8 cellular contexts compared by ENCODE assay signal in the genomic region with DNA sequence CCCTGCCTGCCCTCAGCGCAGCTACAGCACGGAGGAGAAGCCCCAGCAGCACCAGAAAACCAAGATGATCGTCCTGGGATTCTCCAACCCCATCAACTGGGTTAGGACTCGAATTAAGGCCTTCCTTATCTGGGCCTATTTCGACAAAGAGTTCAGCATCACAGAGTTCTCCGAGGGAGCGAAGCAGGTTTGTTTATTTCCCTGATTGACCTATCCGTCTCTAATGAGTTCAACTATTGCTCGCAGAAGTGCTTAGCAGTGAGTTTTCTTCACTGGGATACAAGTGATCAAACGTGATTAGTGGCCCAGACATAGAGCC. TPM values are rescaled to one million over a fixed set of nuclear protein-coding genes. Genes with fewer than 3 reads are reported as not detected.
DNase-seq lines count a peak whose midpoint lies in the region; ATAC-seq, FAIRE-seq and TF ChIP-seq lines count a peak whose summit lies in the region.

No MANE protein-coding gene starts in this region.

- peak; percentile 18 for FAIRE-seq in GM19239 (lab: Jason Lieb, UNC)

- no peaks in the 10 kb centered on the region for H3K9me3 Mint-ChIP-seq in progenitor cell of endocrine pancreas (ENCODE audit: low read depth)

- no peaks in the 10 kb centered on the region for H4K20me1 ChIP-seq in OCI-LY1 (ENCODE audit: insufficient read depth, low read length)

- H3K4me3 Mint-ChIP-seq in progenitor cell of endocrine pancreas (ENCODE audit: low read depth) = peak overlapping the region; percentile 94

- peak overlapping the region; percentile 67 for H3K27ac ChIP-seq in OCI-LY1 (ENCODE audit: low read depth, low read length, poor library complexity, severe bottlenecking)

- DNase-seq in GM19239 (ENCODE audit: insufficient read length, low spot score) (no peak), epithelial cell of proximal tubule (ENCODE audit: low read depth) (no peak), progenitor cell of endocrine pancreas (ENCODE audit: low spot score, unreplicated experiment) (no peak)

- H3K4me1 Mint-ChIP-seq in progenitor cell of endocrine pancreas (ENCODE audit: low read depth) = peaks cover 25% of the 10 kb centered on the region

- peak overlapping the region; percentile 99 for H3K27ac Mint-ChIP-seq in progenitor cell of endocrine pancreas

- peaks cover 29% of the 10 kb centered on the region for H3K36me3 ChIP-seq in OCI-LY1 (ENCODE audit: insufficient read depth, low read length)

- H3K27me3 Mint-ChIP-seq in progenitor cell of endocrine pancreas = no peaks in the 10 kb centered on the region

- peaks cover 5% of the 10 kb centered on the region for H3K36me3 Mint-ChIP-seq in progenitor cell of endocrine pancreas (ENCODE audit: insufficient read depth)

- peaks cover 41% of the 10 kb centered on the region for H3K4me1 ChIP-seq in OCI-LY1 (ENCODE audit: insufficient read depth, low read length, severe bottlenecking)

- no peaks in the 10 kb centered on the region for H3K9me2 ChIP-seq in OCI-LY1 (ENCODE audit: low read depth, low read length)

- no peaks in the 10 kb centered on the region for H3K27me3 ChIP-seq in OCI-LY1 (ENCODE audit: insufficient read depth, low read length)

- H2AFZ ChIP-seq in OCI-LY1 (ENCODE audit: low read length) = peak overlapping the region; percentile 35; the same call in 1 of the 2 replicates

- ATAC-seq in GM21515 (IDR thresholded peaks at IDR 0.05; ENCODE audit: unreplicated experiment) (no peak), HG03095 (IDR thresholded peaks at IDR 0.05; ENCODE audit: unreplicated experiment) (no peak), GM19463 (IDR thresholded peaks at IDR 0.05; ENCODE audit: unreplicated experiment) (no peak), GM18858 (IDR thresholded peaks at IDR 0.05; ENCODE audit: unreplicated experiment) (no peak)

- peak overlapping the region; percentile 96 for H3K4me2 ChIP-seq in OCI-LY1 (ENCODE audit: low read length)

- H3K4me3 ChIP-seq in OCI-LY1 (ENCODE audit: low read depth, low read length, poor library complexity, severe bottlenecking) (peak overlapping the region; percentile 99), epithelial cell of proximal tubule (ENCODE audit: low read depth, low read length) (peak overlapping the region; percentile 91)

- H3K79me2 ChIP-seq in OCI-LY1 (ENCODE audit: insufficient read depth, low read length) = peaks cover 40% of the 10 kb centered on the region

- H3K9ac ChIP-seq in OCI-LY1 (ENCODE audit: low read length) = peak overlapping the region; percentile 90

- H3K9me3 ChIP-seq in OCI-LY1 (ENCODE audit: low read length) = no peaks in the 10 kb centered on the region

- TF ChIP-seq CTCF in OCI-LY1 (IDR thresholded peaks at IDR 0.05; ENCODE audit: low read length) (no peak), epithelial cell of proximal tubule (conservative IDR thresholded peaks at IDR 0.05; ENCODE audit: low read depth, low read length) (no peak), progenitor cell of endocrine pancreas (IDR thresholded peaks at IDR 0.05; ENCODE audit: unreplicated experiment) (no peak)

- no peaks in the 10 kb centered on the region for H3F3A ChIP-seq in OCI-LY1 (ENCODE audit: insufficient read depth, low read length)

RNA-seq across cellular contexts. Expression of gene MAIP1, which starts 0.6 kb away (rescaled TPM):
- total RNA-seq in epithelial cell of proximal tubule (25.4 and 37.5 TPM in 2 replicates), progenitor cell of endocrine pancreas (18.8 and 20.4 TPM in 2 replicates)

RNA-seq across cellular contexts. Expression of gene TYW5, which starts 0.7 kb away (rescaled TPM):
- 6.0 and 7.3 TPM in 2 replicates for total RNA-seq in epithelial cell of proximal tubule
- total RNA-seq in progenitor cell of endocrine pancreas = 16.6 and 17.9 TPM in 2 replicates

RNA-seq across cellular contexts. Expression of gene C2orf69, which starts 44.9 kb away (rescaled TPM):
- total RNA-seq in epithelial cell of proximal tubule (13.0 and 14.3 TPM in 2 replicates), progenitor cell of endocrine pancreas (13.6 and 14.3 TPM in 2 replicates)
